In genomic region chr2:216024779-216025178, GRCh38 we compare ENCODE assay signal across 35 cellular contexts. TPM values are rescaled to one million over a fixed set of nuclear protein-coding genes. Genes with fewer than 3 reads are reported as not detected.
"Had no signal": no experiment of that assay in that cellular context is flagged by ENCODE, and none has a peak within 500 bp of the region (broad histone marks: within the 10 kb centered on the region; RNA-seq: fewer than 3 reads in every experiment).

No MANE protein-coding gene starts in this region.

- H3K4me3 ChIP-seq: adrenal gland, ascending aorta, breast epithelium, cardiac muscle cell, coronary artery, dorsolateral prefrontal cortex, esophagus muscularis mucosa, gastrocnemius medialis, heart left ventricle had no signal

- H3K9me3 ChIP-seq: adrenal gland, ascending aorta, breast epithelium, esophagus muscularis mucosa, gastrocnemius medialis, heart left ventricle had no signal

- H3K36me3 ChIP-seq: adrenal gland, ascending aorta, breast epithelium, cardiac muscle cell, gastrocnemius medialis had no signal

- ATAC-seq: activated CD4-positive, alpha-beta T cell treated with anti-CD3 and anti-CD28 coated beads for 36 hours; activated CD8-positive, alpha-beta memory T cell treated with anti-CD3 and anti-CD28 coated beads, Interleukin-2, amount 10 ng/mL, durations not matched to agents 7 days and 5 days; activated CD8-positive, alpha-beta T cell treated with anti-CD3 and anti-CD28 coated beads, Interleukin-2, amount 10 ng/mL, durations not matched to agents 7 days and 5 days; activated naive CD8-positive, alpha-beta T cell treated with anti-CD3 and anti-CD28 coated beads, Interleukin-2, amount 50 U/mL, for 24 hours; foreskin keratinocyte; gastrocnemius medialis; heart left ventricle had no signal

- DNase-seq: activated B cell treated with CpG ODN at 0.5 μM for 24 hours; activated CD4-positive, alpha-beta memory T cell treated with anti-CD3 and anti-CD28 coated beads for 36 hours; activated CD4-positive, alpha-beta T cell treated with anti-CD3 and anti-CD28 coated beads for 36 hours; activated CD4-positive, alpha-beta T cell treated with anti-CD3 and anti-CD28 coated beads, Interleukin-2, amount 10 ng/mL, durations not matched to agents 24 days and 14 days; activated CD4-positive, CD25-positive, alpha-beta regulatory T cell treated with anti-CD3 and anti-CD28 coated beads, Interleukin-2, amount 50 U/mL, for 72 hours; activated CD8-positive, alpha-beta memory T cell treated with anti-CD3 and anti-CD28 coated beads, Interleukin-2, amount 10 ng/mL, durations not matched to agents 7 days and 5 days; activated CD8-positive, alpha-beta memory T cell treated with anti-CD3 and anti-CD28 coated beads, Interleukin-2, amount 50 U/mL, for 4 hours; activated CD8-positive, alpha-beta T cell treated with anti-CD3 and anti-CD28 coated beads, Interleukin-2, amount 10 ng/mL, durations not matched to agents 7 days and 5 days; activated gamma-delta T cell; activated naive CD4-positive, alpha-beta T cell; activated naive CD4-positive, alpha-beta T cell treated with anti-CD3 and anti-CD28 coated beads, Interleukin-2, amount 10 ng/mL, durations not matched to agents 7 days and 5 days; activated naive CD8-positive, alpha-beta T cell treated with anti-CD3 and anti-CD28 coated beads for 36 hours; activated naive CD8-positive, alpha-beta T cell treated with anti-CD3 and anti-CD28 coated beads, Interleukin-2, amount 50 U/mL, for 24 hours; activated T-cell treated with anti-CD3 and anti-CD28 coated beads, Interleukin-2, amount 50 U/mL, for 1 hour; activated T-cell treated with anti-CD3 and anti-CD28 coated beads, Interleukin-2, amount 50 U/mL, for 48 hours; adrenal gland; dorsolateral prefrontal cortex; effector memory CD4-positive, alpha-beta T cell; endodermal cell; erythroblast; foreskin keratinocyte; gastrocnemius medialis; glutamatergic neuron; heart left ventricle; T1000; WERI-Rb-1 had no signal

- H3K4me3 Mint-ChIP-seq: activated B cell treated with CpG ODN at 0.5 μM for 24 hours; activated CD4-positive, alpha-beta memory T cell treated with anti-CD3 and anti-CD28 coated beads for 36 hours; activated CD4-positive, alpha-beta T cell treated with anti-CD3 and anti-CD28 coated beads for 36 hours; activated CD4-positive, alpha-beta T cell treated with anti-CD3 and anti-CD28 coated beads, Interleukin-2, amount 10 ng/mL, durations not matched to agents 24 days and 14 days; activated CD8-positive, alpha-beta memory T cell treated with anti-CD3 and anti-CD28 coated beads, Interleukin-2, amount 10 ng/mL, durations not matched to agents 7 days and 5 days; activated CD8-positive, alpha-beta T cell treated with anti-CD3 and anti-CD28 coated beads, Interleukin-2, amount 10 ng/mL, durations not matched to agents 7 days and 5 days; activated naive CD4-positive, alpha-beta T cell treated with anti-CD3 and anti-CD28 coated beads, Interleukin-2, amount 10 ng/mL, durations not matched to agents 7 days and 5 days; activated naive CD8-positive, alpha-beta T cell treated with anti-CD3 and anti-CD28 coated beads for 36 hours; activated naive CD8-positive, alpha-beta T cell treated with anti-CD3 and anti-CD28 coated beads, Interleukin-2, amount 50 U/mL, for 24 hours; activated T-helper 1 cell treated with anti-CD3 and anti-CD28 coated beads, Interleukin-12 subunit alpha, Interleukin-12 subunit beta, Interleukin-2, Interleukin-4 antibody, amounts not matched to agents 30 ng/mL and 10 ng/mL and 1 ng/mL, durations not matched to agents 14 hours and 24 hours and 36 hours; brain; central memory CD8-positive, alpha-beta T cell; dendritic cell treated with granulocyte-macrophage colony-stimulating factor and Interleukin-4, amounts not matched to agents 40 ng/mL and 50 ng/mL, for 4 days; endodermal cell had no signal

- H3K4me1 ChIP-seq: adrenal gland, ascending aorta, breast epithelium, esophagus muscularis mucosa, gastrocnemius medialis, heart left ventricle had no signal

- H3K27ac ChIP-seq: adrenal gland, ascending aorta, breast epithelium, cardiac muscle cell, coronary artery, dorsolateral prefrontal cortex, esophagus muscularis mucosa, foreskin keratinocyte, gastrocnemius medialis, heart left ventricle, WERI-Rb-1 had no signal

- H3K27me3 ChIP-seq: adrenal gland, ascending aorta, breast epithelium, cardiac muscle cell, dorsolateral prefrontal cortex, esophagus muscularis mucosa, foreskin keratinocyte, gastrocnemius medialis, heart left ventricle had no signal

- H3K4me1 Mint-ChIP-seq: activated B cell treated with CpG ODN at 0.5 μM for 24 hours; activated naive CD4-positive, alpha-beta T cell treated with anti-CD3 and anti-CD28 coated beads, Interleukin-2, amount 10 ng/mL, durations not matched to agents 7 days and 5 days; activated naive CD8-positive, alpha-beta T cell treated with anti-CD3 and anti-CD28 coated beads for 36 hours; brain; endodermal cell had no signal

- H3K9me3 Mint-ChIP-seq: activated B cell treated with CpG ODN at 0.5 μM for 24 hours; activated CD4-positive, alpha-beta memory T cell treated with anti-CD3 and anti-CD28 coated beads for 36 hours; activated CD4-positive, alpha-beta T cell treated with anti-CD3 and anti-CD28 coated beads, Interleukin-2, amount 10 ng/mL, durations not matched to agents 24 days and 14 days; activated naive CD4-positive, alpha-beta T cell treated with anti-CD3 and anti-CD28 coated beads, Interleukin-2, amount 10 ng/mL, durations not matched to agents 7 days and 5 days; activated naive CD8-positive, alpha-beta T cell treated with anti-CD3 and anti-CD28 coated beads for 36 hours; activated naive CD8-positive, alpha-beta T cell treated with anti-CD3 and anti-CD28 coated beads, Interleukin-2, amount 50 U/mL, for 24 hours; activated T-helper 1 cell treated with anti-CD3 and anti-CD28 coated beads, Interleukin-12 subunit alpha, Interleukin-12 subunit beta, Interleukin-2, Interleukin-4 antibody, amounts not matched to agents 30 ng/mL and 10 ng/mL and 1 ng/mL, durations not matched to agents 14 hours and 24 hours and 36 hours; brain; central memory CD8-positive, alpha-beta T cell; dendritic cell treated with granulocyte-macrophage colony-stimulating factor and Interleukin-4, amounts not matched to agents 40 ng/mL and 50 ng/mL, for 4 days; endodermal cell had no signal

- H3K27ac Mint-ChIP-seq: activated B cell treated with CpG ODN at 0.5 μM for 24 hours; activated CD4-positive, alpha-beta memory T cell treated with anti-CD3 and anti-CD28 coated beads for 36 hours; activated CD4-positive, alpha-beta T cell treated with anti-CD3 and anti-CD28 coated beads for 36 hours; activated CD4-positive, alpha-beta T cell treated with anti-CD3 and anti-CD28 coated beads, Interleukin-2, amount 10 ng/mL, durations not matched to agents 24 days and 14 days; activated CD8-positive, alpha-beta memory T cell treated with anti-CD3 and anti-CD28 coated beads, Interleukin-2, amount 10 ng/mL, durations not matched to agents 7 days and 5 days; activated CD8-positive, alpha-beta T cell treated with anti-CD3 and anti-CD28 coated beads, Interleukin-2, amount 10 ng/mL, durations not matched to agents 7 days and 5 days; activated naive CD4-positive, alpha-beta T cell treated with anti-CD3 and anti-CD28 coated beads, Interleukin-2, amount 10 ng/mL, durations not matched to agents 7 days and 5 days; activated naive CD8-positive, alpha-beta T cell treated with anti-CD3 and anti-CD28 coated beads for 36 hours; activated naive CD8-positive, alpha-beta T cell treated with anti-CD3 and anti-CD28 coated beads, Interleukin-2, amount 50 U/mL, for 24 hours; activated T-helper 1 cell treated with anti-CD3 and anti-CD28 coated beads, Interleukin-12 subunit alpha, Interleukin-12 subunit beta, Interleukin-2, Interleukin-4 antibody, amounts not matched to agents 30 ng/mL and 10 ng/mL and 1 ng/mL, durations not matched to agents 14 hours and 24 hours and 36 hours; dendritic cell treated with granulocyte-macrophage colony-stimulating factor and Interleukin-4, amounts not matched to agents 40 ng/mL and 50 ng/mL, for 4 days; endodermal cell had no signal

- H3K27me3 Mint-ChIP-seq: activated B cell treated with CpG ODN at 0.5 μM for 24 hours; activated CD4-positive, alpha-beta memory T cell treated with anti-CD3 and anti-CD28 coated beads for 36 hours; activated CD4-positive, alpha-beta T cell treated with anti-CD3 and anti-CD28 coated beads for 36 hours; activated CD4-positive, alpha-beta T cell treated with anti-CD3 and anti-CD28 coated beads, Interleukin-2, amount 10 ng/mL, durations not matched to agents 24 days and 14 days; activated CD8-positive, alpha-beta memory T cell treated with anti-CD3 and anti-CD28 coated beads, Interleukin-2, amount 10 ng/mL, durations not matched to agents 7 days and 5 days; activated naive CD4-positive, alpha-beta T cell treated with anti-CD3 and anti-CD28 coated beads, Interleukin-2, amount 10 ng/mL, durations not matched to agents 7 days and 5 days; activated naive CD8-positive, alpha-beta T cell treated with anti-CD3 and anti-CD28 coated beads for 36 hours; activated naive CD8-positive, alpha-beta T cell treated with anti-CD3 and anti-CD28 coated beads, Interleukin-2, amount 50 U/mL, for 24 hours; brain; central memory CD8-positive, alpha-beta T cell; dendritic cell treated with granulocyte-macrophage colony-stimulating factor and Interleukin-4, amounts not matched to agents 40 ng/mL and 50 ng/mL, for 4 days had no signal

RNA-seq across cellular contexts. Expression of gene MREG, which starts 11.4 kb away (rescaled TPM):
- total RNA-seq: ascending aorta had no signal

RNA-seq across cellular contexts. Expression of gene TMEM169, which starts 56.9 kb away (rescaled TPM):
- total RNA-seq: gastrocnemius medialis had no signal
